In the genomic region with DNA sequence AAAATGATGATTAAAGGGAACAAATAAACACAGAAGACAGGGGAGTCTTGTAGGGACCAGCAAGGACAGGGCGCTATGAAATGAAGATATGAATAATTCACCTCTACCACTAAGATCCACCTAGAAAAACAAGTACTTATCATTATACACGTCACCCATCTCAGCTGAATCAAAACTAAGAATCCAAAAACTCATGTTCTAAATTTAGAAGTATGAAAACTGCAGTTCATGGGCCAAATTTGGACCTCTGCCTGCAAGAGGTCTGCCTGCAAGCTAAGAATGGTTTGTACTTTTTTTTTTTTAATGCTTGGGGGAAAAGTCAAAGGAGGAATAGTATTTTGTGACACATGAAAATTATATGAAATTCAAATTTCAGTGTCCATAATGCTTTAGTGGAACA, we compare ENCODE assay signal across 18 cellular contexts. TPM values are rescaled to one million over a fixed set of nuclear protein-coding genes. Genes with fewer than 3 reads are reported as not detected.
DNase-seq lines count a peak whose midpoint lies in the region; ATAC-seq and TF ChIP-seq lines count a peak whose summit lies in the region.
"Had no signal": no experiment of that assay in that cellular context is flagged by ENCODE, and none has a peak within 500 bp of the region (broad histone marks: within the 10 kb centered on the region; RNA-seq: fewer than 3 reads in every experiment).

No MANE protein-coding gene starts in this region.

- TF ChIP-seq CTCF in IMR-90 (conservative IDR thresholded peaks at IDR 0.05; ENCODE audit: low read depth, low read length) (no peak), brain microvascular endothelial cell (IDR thresholded peaks at IDR 0.05; ENCODE audit: low read depth, low read length, missing control alignments) (no peak), right atrium auricular region (IDR thresholded peaks at IDR 0.05) (no peak), stomach (IDR thresholded peaks at IDR 0.05) (no peak), GM23338 (conservative IDR thresholded peaks at IDR 0.05; ENCODE audit: low read depth in 2 of 2) (no peak)

- H3K23ac ChIP-seq in IMR-90 (ENCODE audit: low read depth, low read length), result no peak overlapping the region

- H2AFZ ChIP-seq in IMR-90 (replicated peaks; ENCODE audit: low read length, poor library complexity), result no peak overlapping the region
- H2AFZ ChIP-seq in GM23338, result no peak overlapping the region

- H3K27me3 Mint-ChIP-seq in activated T-cell treated with anti-CD3 and anti-CD28 coated beads, Interleukin-2, amount 50 U/mL, for 4 hours (ENCODE audit: low read depth), result no peaks in the 10 kb centered on the region
- H3K27me3 Mint-ChIP-seq in GM23338 (ENCODE audit: insufficient read depth, low read depth, poor library complexity), result no peaks in the 10 kb centered on the region
- H3K27me3 Mint-ChIP-seq: activated T-helper 17 cell treated with anti-CD3 and anti-CD28 coated beads, Interleukin-2, amount 50 U/mL, for 72 hours had no signal

- POLR2A ChIA-PET in IMR-90 (lab: Charles Lee; ENCODE audit: unreplicated experiment), result no interaction called here

- no peak overlapping the region for H3K27ac Mint-ChIP-seq in GM23338
- H3K27ac Mint-ChIP-seq: activated T-helper 17 cell treated with anti-CD3 and anti-CD28 coated beads, Interleukin-2, amount 50 U/mL, for 72 hours had no signal

- peak; percentile 80 for DNase-seq in IMR-90
- DNase-seq in brain microvascular endothelial cell, result peak; percentile 59
- no peak for DNase-seq in right atrium auricular region (ENCODE audit: low spot score)
- no peak for DNase-seq in stomach
- DNase-seq in activated T-cell treated with anti-CD3 and anti-CD28 coated beads, Interleukin-2, amount 50 U/mL, for 4 hours, result no peak
- no peak for DNase-seq in left lobe of liver (ENCODE audit: low spot score)
- no peak for DNase-seq in GM23338 (ENCODE audit: low spot score)
- no peak for DNase-seq in SHP77 treated with DMSO at 0.1 percent for 48 hours (lab: John Stamatoyannopoulos, UW)
- DNase-seq: CD4-positive, CD25-positive, alpha-beta regulatory T cell; central memory CD4-positive, alpha-beta T cell; DND-41; erythroblast; NCI-H1417; PC-3 had no signal

- no CpG with 5 or more reads among the region's 2 CpGs for WGBS in IMR-90 (ENCODE audit: extremely low coverage in 2 of 2, insufficient read length in 1 of 2), 2 experiments
- 65 to 78% (median 70%) methylated on average over 2 of the region's 2 CpGs for WGBS in stomach, 5 donors

- H3K18ac ChIP-seq in IMR-90 (ENCODE audit: low read depth, low read length), result no peak overlapping the region

- H4K20me1 ChIP-seq in IMR-90 (ENCODE audit: insufficient read depth, low read length) (no peaks in the 10 kb centered on the region), GM23338 (replicated peaks; ENCODE audit: insufficient read depth) (no peaks in the 10 kb centered on the region; the same call in 1 of the 2 replicates)

- no peak overlapping the region for H2BK20ac ChIP-seq in IMR-90 (ENCODE audit: low read depth, low read length)

- no peak overlapping the region for H2AK5ac ChIP-seq in IMR-90 (ENCODE audit: low read depth, low read length)

- in situ Hi-C loops in IMR-90 (cut with MboI; ENCODE audit: low sequenced_read_pairs), result no loop called here
- in situ Hi-C loops in brain microvascular endothelial cell (cut with HindIII; ENCODE audit: low pct_ligation_motif_present, low sequenced_read_pairs), result no loop called here

- H3K36me3 ChIP-seq in IMR-90 (ENCODE audit: control insufficient read depth, insufficient read depth, low read length) (no peaks in the 10 kb centered on the region), brain microvascular endothelial cell (replicated peaks) (no peaks in the 10 kb centered on the region), right atrium auricular region (peaks cover 13% of the 10 kb centered on the region), stomach (peaks cover 0 to 10% (median 8%) of the 10 kb centered on the region in 4 donors), GM23338 (ENCODE audit: insufficient read depth) (no peaks in the 10 kb centered on the region; the same call in 1 of the 2 replicates)

- no peak for TF ChIP-seq RAD21 in IMR-90 (IDR thresholded peaks at IDR 0.05; ENCODE audit: low read length)

- H4K91ac ChIP-seq in IMR-90 (ENCODE audit: insufficient read depth, low read depth, low read length), result no peak overlapping the region

- H3K14ac ChIP-seq in IMR-90 (replicated peaks; ENCODE audit: low read depth, low read length), result no peak overlapping the region

- dilution Hi-C loops in IMR-90 (cut with HindIII; ENCODE audit: low sequenced_read_pairs, unreplicated experiment), result no loop called here

- H3F3A ChIP-seq in GM23338 (replicated peaks; ENCODE audit: low read depth), result no peaks in the 10 kb centered on the region

- H2BK5ac ChIP-seq in IMR-90 (ENCODE audit: low read depth, low read length, poor library complexity, severe bottlenecking), result no peak overlapping the region

- peaks cover 0 to 8% of the 10 kb centered on the region in 2 experiments; a peak in 1 of 4 replicates for H3K79me1 ChIP-seq in IMR-90 (ENCODE audit: low read depth in 1 of 2, low read length in 2 of 2)

- H2BK120ac ChIP-seq in IMR-90 (ENCODE audit: low read depth, low read length), result no peak overlapping the region

- no peak overlapping the region for H2BK15ac ChIP-seq in IMR-90 (ENCODE audit: low read depth, low read length)

- H3K4me1 ChIP-seq in IMR-90 (ENCODE audit: control insufficient read depth, insufficient read depth, low read length) (peaks cover 8% of the 10 kb centered on the region; the same call in 1 of the 2 replicates), right atrium auricular region (peaks cover 0 to 21% of the 10 kb centered on the region in 2 donors), stomach (peaks cover 0 to 29% (median 13%) of the 10 kb centered on the region in 4 donors), GM23338 (ENCODE audit: insufficient read depth) (peaks cover 10% of the 10 kb centered on the region)

- H3K9me3 ChIP-seq in IMR-90 (ENCODE audit: control insufficient read depth, insufficient read depth, low read length) (no peaks in the 10 kb centered on the region), right atrium auricular region (no peaks in the 10 kb centered on the region), stomach (no peaks in the 10 kb centered on the region)

- no peak overlapping the region for H4K8ac ChIP-seq in IMR-90 (ENCODE audit: low read depth in 2 of 2, low read length in 2 of 2)

- no peak overlapping the region for H3K27ac ChIP-seq in IMR-90 (ENCODE audit: insufficient read depth, low read length)
- peak overlapping the region; percentile 19 for H3K27ac ChIP-seq in brain microvascular endothelial cell
- H3K27ac ChIP-seq in right atrium auricular region, result peak overlapping the region; percentile 50 to 74
- H3K27ac ChIP-seq in stomach, result peak overlapping the region in 3 of 5 donors; percentile 22 to 34 (median 28)
- no peak overlapping the region; the same call in 1 of the 2 replicates for H3K27ac ChIP-seq in GM23338 (ENCODE audit: low read depth)

- H3K9me1 ChIP-seq in IMR-90 (ENCODE audit: insufficient read depth, low read length), result peaks cover 9% of the 10 kb centered on the region

- H2AK9ac ChIP-seq in IMR-90 (replicated peaks; ENCODE audit: low read depth, low read length, poor library complexity), result no peak overlapping the region

- TF ChIP-seq EP300 in stomach (IDR thresholded peaks at IDR 0.05), result no peak

- no peak for TF ChIP-seq POLR2A in IMR-90 (IDR thresholded peaks at IDR 0.05; ENCODE audit: low read depth, low read length)
- no peak for TF ChIP-seq POLR2A in stomach (IDR thresholded peaks at IDR 0.05)

- H4K5ac ChIP-seq in IMR-90 (ENCODE audit: low read depth, low read length), result no peak overlapping the region

- ATAC-seq in IMR-90 (ENCODE audit: low read depth), result no peak
- no peak for ATAC-seq in activated T-cell treated with anti-CD3 and anti-CD28 coated beads, Interleukin-2, amount 50 U/mL, for 4 hours
- ATAC-seq in left lobe of liver, result no peak
- ATAC-seq in GM23338, result no peak
- ATAC-seq: PC-3 had no signal

- intact Hi-C loops in IMR-90 (cut with micrococcal nuclease), result no loop called here
- intact Hi-C loops in stomach (cut with DNase I; ENCODE audit: low total_unique reads), result no loop called here

- no peaks in the 10 kb centered on the region for H3K9me3 Mint-ChIP-seq in activated T-cell treated with anti-CD3 and anti-CD28 coated beads, Interleukin-2, amount 50 U/mL, for 4 hours
- peaks cover 4% of the 10 kb centered on the region; the same call in 2 of the 3 replicates for H3K9me3 Mint-ChIP-seq in GM23338
- H3K9me3 Mint-ChIP-seq: activated T-helper 17 cell treated with anti-CD3 and anti-CD28 coated beads, Interleukin-2, amount 50 U/mL, for 72 hours; CD4-positive, CD25-positive, alpha-beta regulatory T cell had no signal

- BruUV-seq in IMR-90 (replicated peaks; lab: Mats Ljungman, UMichigan), result no TSS peak

- no peak overlapping the region for H3K4ac ChIP-seq in IMR-90 (ENCODE audit: low read depth, low read length)

- H3K4me2 ChIP-seq in IMR-90 (ENCODE audit: low read depth, low read length), result no peak overlapping the region
- no peak overlapping the region for H3K4me2 ChIP-seq in GM23338

- no peak overlapping the region for H3K9ac ChIP-seq in IMR-90 (ENCODE audit: low read depth, low read length)

- H3K36me3 Mint-ChIP-seq in activated T-cell treated with anti-CD3 and anti-CD28 coated beads, Interleukin-2, amount 50 U/mL, for 4 hours (ENCODE audit: insufficient read depth), result no peaks in the 10 kb centered on the region
- H3K36me3 Mint-ChIP-seq in GM23338 (ENCODE audit: low read depth), result peaks cover 16% of the 10 kb centered on the region
- H3K36me3 Mint-ChIP-seq: CD4-positive, CD25-positive, alpha-beta regulatory T cell had no signal

- H3K27me3 ChIP-seq in IMR-90 (ENCODE audit: control insufficient read depth, insufficient read depth, low read length), result no peaks in the 10 kb centered on the region
- no peaks in the 10 kb centered on the region for H3K27me3 ChIP-seq in brain microvascular endothelial cell (replicated peaks)
- H3K27me3 ChIP-seq in right atrium auricular region, result no peaks in the 10 kb centered on the region
- no peaks in the 10 kb centered on the region for H3K27me3 ChIP-seq in stomach
- no peaks in the 10 kb centered on the region for H3K27me3 ChIP-seq in GM23338 (ENCODE audit: insufficient read depth)

- CTCF ChIA-PET in IMR-90 (lab: Yijun Ruan, JAX), result interaction anchor here (0.5 kb wide), 1 partner anchor 128 kb away, joined by 3 read pairs; no protein-coding TSS in a partner anchor

- no peak overlapping the region for H3K4me3 Mint-ChIP-seq in activated T-cell treated with anti-CD3 and anti-CD28 coated beads, Interleukin-2, amount 50 U/mL, for 4 hours
- no peak overlapping the region for H3K4me3 Mint-ChIP-seq in GM23338
- H3K4me3 Mint-ChIP-seq: activated T-helper 17 cell treated with anti-CD3 and anti-CD28 coated beads, Interleukin-2, amount 50 U/mL, for 72 hours; CD4-positive, CD25-positive, alpha-beta regulatory T cell had no signal

- no peaks in the 10 kb centered on the region for H3K4me1 Mint-ChIP-seq in activated T-cell treated with anti-CD3 and anti-CD28 coated beads, Interleukin-2, amount 50 U/mL, for 4 hours (ENCODE audit: low read depth)
- peaks cover 3% of the 10 kb centered on the region; the same call in 1 of the 3 replicates for H3K4me1 Mint-ChIP-seq in GM23338

- H3K9me2 ChIP-seq in GM23338 (ENCODE audit: insufficient read depth), result no peaks in the 10 kb centered on the region

- H3K56ac ChIP-seq in IMR-90 (ENCODE audit: extremely low read depth, insufficient read depth, low read length), result no peak overlapping the region

- H3K4me3 ChIP-seq in IMR-90 (ENCODE audit: insufficient read depth, low read depth, low read length) (no peak overlapping the region), brain microvascular endothelial cell (ENCODE audit: low read depth, low read length) (no peak overlapping the region), right atrium auricular region (no peak overlapping the region), stomach (no peak overlapping the region), GM23338 (no peak overlapping the region)

- peaks cover 92% of the 10 kb centered on the region for H3K79me2 ChIP-seq in GM23338 (replicated peaks; ENCODE audit: insufficient read depth)

RNA-seq across cellular contexts. Expression of a gene that starts 11.9 kb away (rescaled TPM):
- total RNA-seq in IMR-90 (2012; rRNA removed), result 3.2 and 3.3 TPM in 2 replicates
- polyA plus RNA-seq in IMR-90 (2012; rRNA removed), result 3.9 and 4.5 TPM in 2 replicates
- polyA plus RNA-seq in IMR-90 (2012; cell fraction: cytosol; rRNA removed), result 7.4 and 9.5 TPM in 2 replicates
- polyA plus RNA-seq in IMR-90 (2012; cell fraction: nucleus; rRNA removed; ENCODE audit: low replicate concordance), result 2.0 and 3.0 TPM in 2 replicates
- 100 to 1,000 TPM; 111 TPM for total RNA-seq in right atrium auricular region
- 10 to 100 TPM in 3 of 5 donors, not detected in 2; 10.6 to 25.9 (median 21.0) TPM for total RNA-seq in stomach
- 10 to 100 TPM; 51.2 to 75.0 (median 52.5) TPM for polyA plus RNA-seq in stomach
- total RNA-seq in activated T-cell treated with anti-CD3 and anti-CD28 coated beads, Interleukin-2, amount 50 U/mL, for 4 hours, result 1 to 10 TPM in 1 of 3 donors, under 1 TPM in 2; 0.63 to 1.7 (median 0.90) TPM
- total RNA-seq in left lobe of liver, result 74.6 TPM
- 61.1 and 63.2 TPM in 2 replicates for total RNA-seq in GM23338 (2014; rRNA removed; shearing (Covaris generic))
- 239 and 262 TPM in 2 replicates for polyA plus RNA-seq in GM23338 (2016; fragmentation: Nextera tagmentation; extraction: Ambion mirVana)

RNA-seq across cellular contexts. Expression of a gene that starts 39.1 kb away (rescaled TPM):
- total RNA-seq in IMR-90 (2012; rRNA removed) (not detected in 2 replicates), right atrium auricular region (not detected), stomach (10 to 100 TPM in 1 of 5 donors, 1 to 10 TPM in 1, not detected in 3; 1.3 to 19.5 TPM), left lobe of liver (1.2 TPM)
- polyA plus RNA-seq in IMR-90 (2012; rRNA removed) (not detected in 2 replicates), stomach (10 to 100 TPM in 1 of 3 donors, 1 to 10 TPM in 2; 6.8 to 66.7 (median 7.6) TPM), GM23338 (2016; fragmentation: Nextera tagmentation; extraction: Ambion mirVana) (0.42 and 0.78 TPM in 2 replicates)
- not detected in 2 replicates for polyA plus RNA-seq in IMR-90 (2012; cell fraction: cytosol; rRNA removed)
- polyA plus RNA-seq in IMR-90 (2012; cell fraction: nucleus; rRNA removed; ENCODE audit: low replicate concordance), result not detected in 2 replicates
- not detected for total RNA-seq in activated T-cell treated with anti-CD3 and anti-CD28 coated beads, Interleukin-2, amount 50 U/mL, for 4 hours
- total RNA-seq in GM23338 (2014; rRNA removed; shearing (Covaris generic)), result 0.66 TPM in 1 of 2 replicates, not detected in the other
- total RNA-seq: activated T-helper 17 cell treated with anti-CD3 and anti-CD28 coated beads, Interleukin-2, amount 50 U/mL, for 72 hours; CD4-positive, CD25-positive, alpha-beta regulatory T cell; mononuclear cell; NCI-H460; T-helper 2 cell treated with Interferon-gamma antibody and Interleukin-4, amounts not matched to agents 100 ng/mL and 5 ng/mL, for 36 hours had no signal

Comparison
In these comparisons a context has a peak if more than half of its experiments do, and no peak if none do; other contexts are left out.
1. DNase-seq: peak in IMR-90 (single experiment) and brain microvascular endothelial cell (single experiment); none in right atrium auricular region (single experiment), stomach (single experiment), activated T-cell treated with anti-CD3 and anti-CD28 coated beads, Interleukin-2, amount 50 U/mL, for 4 hours (single experiment), left lobe of liver (single experiment), GM23338 (single experiment) and SHP77 treated with DMSO at 0.1 percent for 48 hours (single experiment).
2. H3K27ac ChIP-seq: peak in brain microvascular endothelial cell (single experiment), right atrium auricular region (2 of 2) and stomach (3 of 5); none in IMR-90 (single experiment) and GM23338 (single experiment).